ENCODE assay signal across 8 cellular contexts in genomic region chr7:158856883-158857668, GRCh38. TPM values are rescaled to one million over a fixed set of nuclear protein-coding genes. Genes with fewer than 3 reads are reported as not detected.
DNase-seq lines count a peak whose midpoint lies in the region; ATAC-seq and TF ChIP-seq lines count a peak whose summit lies in the region.

No MANE protein-coding gene starts in this region.

- intact Hi-C loops in activated CD4-positive, alpha-beta T cell treated with anti-CD3 and anti-CD28 coated beads, Interleukin-2, amount 10 ng/mL, durations not matched to agents 24 days and 14 days (cut with micrococcal nuclease) = loop anchor here (1.0 to 2.0 kb wide), 3 partner anchors 28 to 152 kb away; partner anchors contain the start of gene ESYT2

- no peak for TF ChIP-seq EP300 in upper lobe of left lung (IDR thresholded peaks at IDR 0.05)

- H3K4me3 Mint-ChIP-seq in activated CD4-positive, alpha-beta T cell treated with anti-CD3 and anti-CD28 coated beads, Interleukin-2, amount 10 ng/mL, durations not matched to agents 24 days and 14 days = peak overlapping the region; percentile 99

- no peaks in the 10 kb centered on the region for H3K27me3 Mint-ChIP-seq in activated CD4-positive, alpha-beta T cell treated with anti-CD3 and anti-CD28 coated beads, Interleukin-2, amount 10 ng/mL, durations not matched to agents 24 days and 14 days

- H3K4me1 ChIP-seq in adipocyte (ENCODE audit: control insufficient read depth, insufficient read depth, low read length) (peaks cover 21% of the 10 kb centered on the region), upper lobe of left lung (peaks cover 12 to 24% (median 16%) of the 10 kb centered on the region in 4 donors)

- no peaks in the 10 kb centered on the region for H3K9me3 Mint-ChIP-seq in activated CD4-positive, alpha-beta T cell treated with anti-CD3 and anti-CD28 coated beads, Interleukin-2, amount 10 ng/mL, durations not matched to agents 24 days and 14 days

- H3K36me3 ChIP-seq in adipocyte (ENCODE audit: control insufficient read depth, insufficient read depth, low read length, severe bottlenecking) (no peaks in the 10 kb centered on the region), upper lobe of left lung (no peaks in the 10 kb centered on the region)

- TF ChIP-seq CTCF in upper lobe of left lung (IDR thresholded peaks at IDR 0.05) = no peak

- WGBS in upper lobe of left lung, 2 donors = 9 to 19% methylated on average over 10 to 25 of the region's 31 CpGs

- H3K4me1 Mint-ChIP-seq in activated CD4-positive, alpha-beta T cell treated with anti-CD3 and anti-CD28 coated beads, Interleukin-2, amount 10 ng/mL, durations not matched to agents 24 days and 14 days = peaks cover 28% of the 10 kb centered on the region

- H3K27ac Mint-ChIP-seq in activated CD4-positive, alpha-beta T cell treated with anti-CD3 and anti-CD28 coated beads, Interleukin-2, amount 10 ng/mL, durations not matched to agents 24 days and 14 days = peak overlapping the region; percentile 51

- ATAC-seq in HG03175 (IDR thresholded peaks at IDR 0.05; ENCODE audit: unreplicated experiment) (peak; percentile 31), upper lobe of left lung (ENCODE audit: low FRiP score in 2 of 2) (no peak)

- DNase-seq in activated CD4-positive, alpha-beta T cell treated with anti-CD3 and anti-CD28 coated beads, Interleukin-2, amount 10 ng/mL, durations not matched to agents 24 days and 14 days = no peak
- no peak for DNase-seq in activated CD4-positive, alpha-beta T cell treated with anti-CD3 and anti-CD28 coated beads for 1 hour
- DNase-seq in adipocyte (ENCODE audit: low read depth) (no peak), upper lobe of left lung (no peak), NCI-H1930 (lab: John Stamatoyannopoulos, UW) (no peak), GDM1 (lab: John Stamatoyannopoulos, UW) (no peak)

- H3K4me3 ChIP-seq in adipocyte (ENCODE audit: low read length) = peak overlapping the region; percentile 87
- H3K4me3 ChIP-seq in upper lobe of left lung = peak overlapping the region; percentile 92 to 100 (median 97)

- no peak for TF ChIP-seq POLR2A in upper lobe of left lung (IDR thresholded peaks at IDR 0.05)

- H3K36me3 Mint-ChIP-seq in activated CD4-positive, alpha-beta T cell treated with anti-CD3 and anti-CD28 coated beads, Interleukin-2, amount 10 ng/mL, durations not matched to agents 24 days and 14 days (ENCODE audit: low read depth) = peaks cover 4% of the 10 kb centered on the region

- H3K27me3 ChIP-seq in adipocyte (replicated peaks; ENCODE audit: control insufficient read depth, insufficient read depth, low read length) (no peaks in the 10 kb centered on the region), layer of hippocampus (ENCODE audit: control insufficient read depth, insufficient read depth, low read length) (no peaks in the 10 kb centered on the region), upper lobe of left lung (no peaks in the 10 kb centered on the region)

- H3K27ac ChIP-seq in layer of hippocampus (ENCODE audit: low read depth, low read length) (peak overlapping the region; percentile 60), upper lobe of left lung (peak overlapping the region; percentile 84 to 93 (median 89))

- H3K9me3 ChIP-seq in adipocyte (ENCODE audit: control insufficient read depth, low read length) (no peaks in the 10 kb centered on the region), upper lobe of left lung (no peaks in the 10 kb centered on the region)

- H3K9ac ChIP-seq in adipocyte (ENCODE audit: low read length) = peak overlapping the region; percentile 88

RNA-seq across cellular contexts. Expression of gene DYNC2I1, which starts 0.7 kb away (rescaled TPM):
- total RNA-seq in activated CD4-positive, alpha-beta T cell treated with anti-CD3 and anti-CD28 coated beads, Interleukin-2, amount 10 ng/mL, durations not matched to agents 24 days and 14 days = 13.6 and 13.9 TPM in 2 replicates
- total RNA-seq in upper lobe of left lung = 10 to 100 TPM; 17.7 to 61.8 (median 27.3) TPM

RNA-seq across cellular contexts. Expression of gene ESYT2, which starts 27.8 kb away (rescaled TPM):
- 60.3 and 61.3 TPM in 2 replicates for total RNA-seq in activated CD4-positive, alpha-beta T cell treated with anti-CD3 and anti-CD28 coated beads, Interleukin-2, amount 10 ng/mL, durations not matched to agents 24 days and 14 days
- 100 to 1,000 TPM in 2 of 6 donors, 10 to 100 TPM in 4; 60.7 to 115 (median 74.7) TPM for total RNA-seq in upper lobe of left lung
